Comparison of ENCODE assay signal across 8 cellular contexts in genomic region chr14:81464253-81465001, GRCh38.
A peak's percentile ranks its signal among the peaks of the same experiment; 100 is the strongest.
DNase-seq lines count a peak whose midpoint lies in the region; ATAC-seq and TF ChIP-seq lines count a peak whose summit lies in the region.

No MANE protein-coding gene starts in this region.

- H3K36me3 ChIP-seq in parathyroid adenoma (ENCODE audit: control insufficient read depth, insufficient read depth, low read length) = no peaks in the 10 kb centered on the region

- ATAC-seq in GM21360 (IDR thresholded peaks at IDR 0.05; ENCODE audit: unreplicated experiment) (peak; percentile 62), GM19324 (IDR thresholded peaks at IDR 0.05; ENCODE audit: low FRiP score, unreplicated experiment) (no peak)
- peak; percentile 68 to 70 for ATAC-seq in activated naive CD4-positive, alpha-beta T cell treated with anti-CD3 and anti-CD28 coated beads, Interleukin-2, amount 50 U/mL, for 72 hours

- H3K4me1 ChIP-seq in parathyroid adenoma = no peaks in the 10 kb centered on the region

- H3K9me3 ChIP-seq in parathyroid adenoma (ENCODE audit: control insufficient read depth, low read length) = no peaks in the 10 kb centered on the region

- H3K4me2 ChIP-seq in parathyroid adenoma (ENCODE audit: low read length) = peak overlapping the region; percentile 75

- no peaks in the 10 kb centered on the region for H3K9me3 Mint-ChIP-seq in activated naive CD4-positive, alpha-beta T cell treated with anti-CD3 and anti-CD28 coated beads, Interleukin-2, amount 50 U/mL, for 72 hours
- peaks cover 6% of the 10 kb centered on the region for H3K9me3 Mint-ChIP-seq in glutamatergic neuron (ENCODE audit: unreplicated experiment)

- no peak overlapping the region for H3K27ac ChIP-seq in parathyroid adenoma

- no peaks in the 10 kb centered on the region for H3K27me3 ChIP-seq in parathyroid adenoma (ENCODE audit: control insufficient read depth, insufficient read depth, low read length)

- peak; percentile 96 for TF ChIP-seq CTCF in glutamatergic neuron (IDR thresholded peaks at IDR 0.05; ENCODE audit: partially characterized antibody, unreplicated experiment)
- TF ChIP-seq CTCF in parathyroid adenoma (IDR thresholded peaks at IDR 0.05) = peak; percentile 88

- H3K36me3 Mint-ChIP-seq in activated naive CD4-positive, alpha-beta T cell treated with anti-CD3 and anti-CD28 coated beads, Interleukin-2, amount 50 U/mL, for 72 hours = peaks cover 0 to 5% of the 10 kb centered on the region in 2 donors
- H3K36me3 Mint-ChIP-seq in glutamatergic neuron (ENCODE audit: unreplicated experiment) = no peaks in the 10 kb centered on the region

- peak overlapping the region; percentile 73 for H2AFZ ChIP-seq in parathyroid adenoma

- peak overlapping the region; percentile 53 to 82 for H3K27ac Mint-ChIP-seq in activated naive CD4-positive, alpha-beta T cell treated with anti-CD3 and anti-CD28 coated beads, Interleukin-2, amount 50 U/mL, for 72 hours
- peak overlapping the region; percentile 78 for H3K27ac Mint-ChIP-seq in glutamatergic neuron (ENCODE audit: unreplicated experiment)

- H3K4me3 Mint-ChIP-seq in glutamatergic neuron (ENCODE audit: unreplicated experiment) = no peak overlapping the region

- peak; percentile 57 for DNase-seq in DMS53 (lab: John Stamatoyannopoulos, UW)
- DNase-seq in HT1080 (ENCODE audit: low read depth) = peak; percentile 63
- DNase-seq in OCI-M1 (lab: John Stamatoyannopoulos, UW) = peak; percentile 83
- DNase-seq in activated naive CD4-positive, alpha-beta T cell treated with anti-CD3 and anti-CD28 coated beads, Interleukin-2, amount 50 U/mL, for 72 hours (ENCODE audit: low spot score in 2 of 2) = peak in 1 of 2 donors; percentile 78
- no peak for DNase-seq in glutamatergic neuron

- H3K9ac ChIP-seq in parathyroid adenoma = no peak overlapping the region

- peaks cover 10% of the 10 kb centered on the region for H3K4me1 Mint-ChIP-seq in glutamatergic neuron (ENCODE audit: low read depth, unreplicated experiment)

- peaks cover 5% of the 10 kb centered on the region for H3K27me3 Mint-ChIP-seq in glutamatergic neuron (ENCODE audit: unreplicated experiment)

- peak overlapping the region; percentile 50 for H3K4me3 ChIP-seq in parathyroid adenoma (ENCODE audit: low read depth, low read length)

- H3K79me2 ChIP-seq in parathyroid adenoma = no peaks in the 10 kb centered on the region
